Comparison of ENCODE assay signal across 26 cellular contexts in genomic region chr6:14047151-14047740, GRCh38.
"Had no signal": no experiment of that assay in that cellular context is flagged by ENCODE, and none has a peak within 500 bp of the region (broad histone marks: within the 10 kb centered on the region; RNA-seq: fewer than 3 reads in every experiment).

No MANE protein-coding gene starts in this region.

- H3K4me1 Mint-ChIP-seq: activated CD4-positive, alpha-beta memory T cell treated with anti-CD3 and anti-CD28 coated beads, Interleukin-2, amount 10 ng/mL, durations not matched to agents 7 days and 5 days; activated CD4-positive, alpha-beta T cell treated with anti-CD3 and anti-CD28 coated beads for 36 hours; activated CD8-positive, alpha-beta memory T cell treated with anti-CD3 and anti-CD28 coated beads, Interleukin-2, amount 10 ng/mL, durations not matched to agents 7 days and 5 days; activated naive CD4-positive, alpha-beta T cell treated with anti-CD3 and anti-CD28 coated beads, Interleukin-2, amount 10 ng/mL, durations not matched to agents 7 days and 5 days; activated naive CD4-positive, alpha-beta T cell treated with anti-CD3 and anti-CD28 coated beads, Interleukin-2, amount 50 U/mL, for 24 hours; activated naive CD8-positive, alpha-beta T cell treated with anti-CD3 and anti-CD28 coated beads, Interleukin-2, amount 10 ng/mL, durations not matched to agents 7 days and 5 days; activated naive CD8-positive, alpha-beta T cell treated with anti-CD3 and anti-CD28 coated beads, Interleukin-2, amount 50 U/mL, for 24 hours; brain; central memory CD8-positive, alpha-beta T cell; WTC11 had no signal

- H3K27me3 ChIP-seq: ascending aorta had no signal

- H3K9me3 Mint-ChIP-seq: activated CD4-positive, alpha-beta memory T cell treated with anti-CD3 and anti-CD28 coated beads, Interleukin-2, amount 10 ng/mL, durations not matched to agents 7 days and 5 days; activated CD4-positive, alpha-beta T cell treated with anti-CD3 and anti-CD28 coated beads, Interleukin-2, amount 10 ng/mL, durations not matched to agents 7 days and 5 days; activated naive CD4-positive, alpha-beta T cell treated with anti-CD3 and anti-CD28 coated beads, Interleukin-2, amount 10 ng/mL, durations not matched to agents 7 days and 5 days; activated naive CD4-positive, alpha-beta T cell treated with anti-CD3 and anti-CD28 coated beads, Interleukin-2, amount 50 U/mL, for 24 hours; activated naive CD8-positive, alpha-beta T cell treated with anti-CD3 and anti-CD28 coated beads, Interleukin-2, amount 10 ng/mL, durations not matched to agents 7 days and 5 days; activated naive CD8-positive, alpha-beta T cell treated with anti-CD3 and anti-CD28 coated beads, Interleukin-2, amount 50 U/mL, for 24 hours; activated T-cell treated with anti-CD3 and anti-CD28 coated beads, Interleukin-2, amount 50 U/mL, for 24 hours; activated T-helper 2 cell treated with anti-CD3 and anti-CD28 coated beads, Interferon-gamma antibody, Interleukin-2, Interleukin-4, amounts not matched to agents 10 μg/mL and 5 μg/mL and 100 μg/mL, durations not matched to agents 14 hours and 24 hours and 36 hours; central memory CD8-positive, alpha-beta T cell; T-helper 1 cell treated with Interleukin-12 subunit alpha and Interleukin-12 subunit beta and Interleukin-4 antibody, amounts not matched to agents 30 μg/mL and 1 μg/mL, for 36 hours; T-helper 2 cell treated with Interferon-gamma antibody and Interleukin-4, amounts not matched to agents 5 μg/mL and 100 μg/mL, for 36 hours; WTC11 had no signal

- H3K27ac Mint-ChIP-seq: activated CD4-positive, alpha-beta memory T cell treated with anti-CD3 and anti-CD28 coated beads, Interleukin-2, amount 10 ng/mL, durations not matched to agents 7 days and 5 days; activated CD4-positive, alpha-beta T cell treated with anti-CD3 and anti-CD28 coated beads for 36 hours; activated CD4-positive, alpha-beta T cell treated with anti-CD3 and anti-CD28 coated beads, Interleukin-2, amount 10 ng/mL, durations not matched to agents 7 days and 5 days; activated CD8-positive, alpha-beta memory T cell treated with anti-CD3 and anti-CD28 coated beads, Interleukin-2, amount 10 ng/mL, durations not matched to agents 7 days and 5 days; activated CD8-positive, alpha-beta T cell treated with anti-CD3 and anti-CD28 coated beads, Interleukin-2, amount 10 ng/mL, durations not matched to agents 7 days and 5 days; activated naive CD4-positive, alpha-beta T cell treated with anti-CD3 and anti-CD28 coated beads, Interleukin-2, amount 10 ng/mL, durations not matched to agents 7 days and 5 days; activated naive CD4-positive, alpha-beta T cell treated with anti-CD3 and anti-CD28 coated beads, Interleukin-2, amount 50 U/mL, for 24 hours; activated naive CD8-positive, alpha-beta T cell; activated naive CD8-positive, alpha-beta T cell treated with anti-CD3 and anti-CD28 coated beads, Interleukin-2, amount 10 ng/mL, durations not matched to agents 7 days and 5 days; activated naive CD8-positive, alpha-beta T cell treated with anti-CD3 and anti-CD28 coated beads, Interleukin-2, amount 50 U/mL, for 24 hours; activated T-cell treated with anti-CD3 and anti-CD28 coated beads, Interleukin-2, amount 50 U/mL, for 24 hours; activated T-helper 2 cell treated with anti-CD3 and anti-CD28 coated beads, Interferon-gamma antibody, Interleukin-2, Interleukin-4, amounts not matched to agents 10 μg/mL and 5 μg/mL and 100 μg/mL, durations not matched to agents 14 hours and 24 hours and 36 hours; brain; T-helper 1 cell treated with Interleukin-12 subunit alpha and Interleukin-12 subunit beta and Interleukin-4 antibody, amounts not matched to agents 30 μg/mL and 1 μg/mL, for 36 hours; T-helper 2 cell treated with Interferon-gamma antibody and Interleukin-4, amounts not matched to agents 5 μg/mL and 100 μg/mL, for 36 hours; WTC11 had no signal

- H3K4me1 ChIP-seq: ascending aorta had no signal

- H3K36me3 Mint-ChIP-seq: activated CD8-positive, alpha-beta memory T cell treated with anti-CD3 and anti-CD28 coated beads, Interleukin-2, amount 10 ng/mL, durations not matched to agents 7 days and 5 days; activated naive CD4-positive, alpha-beta T cell treated with anti-CD3 and anti-CD28 coated beads, Interleukin-2, amount 10 ng/mL, durations not matched to agents 7 days and 5 days; activated naive CD4-positive, alpha-beta T cell treated with anti-CD3 and anti-CD28 coated beads, Interleukin-2, amount 50 U/mL, for 24 hours; activated naive CD8-positive, alpha-beta T cell; activated naive CD8-positive, alpha-beta T cell treated with anti-CD3 and anti-CD28 coated beads, Interleukin-2, amount 10 ng/mL, durations not matched to agents 7 days and 5 days; brain; WTC11 had no signal

- H3K4me3 Mint-ChIP-seq: activated CD4-positive, alpha-beta memory T cell treated with anti-CD3 and anti-CD28 coated beads, Interleukin-2, amount 10 ng/mL, durations not matched to agents 7 days and 5 days; activated CD4-positive, alpha-beta T cell treated with anti-CD3 and anti-CD28 coated beads for 36 hours; activated CD4-positive, alpha-beta T cell treated with anti-CD3 and anti-CD28 coated beads, Interleukin-2, amount 10 ng/mL, durations not matched to agents 7 days and 5 days; activated CD8-positive, alpha-beta memory T cell treated with anti-CD3 and anti-CD28 coated beads, Interleukin-2, amount 10 ng/mL, durations not matched to agents 7 days and 5 days; activated CD8-positive, alpha-beta T cell treated with anti-CD3 and anti-CD28 coated beads, Interleukin-2, amount 10 ng/mL, durations not matched to agents 7 days and 5 days; activated naive CD4-positive, alpha-beta T cell treated with anti-CD3 and anti-CD28 coated beads, Interleukin-2, amount 10 ng/mL, durations not matched to agents 7 days and 5 days; activated naive CD4-positive, alpha-beta T cell treated with anti-CD3 and anti-CD28 coated beads, Interleukin-2, amount 50 U/mL, for 24 hours; activated naive CD8-positive, alpha-beta T cell; activated naive CD8-positive, alpha-beta T cell treated with anti-CD3 and anti-CD28 coated beads, Interleukin-2, amount 10 ng/mL, durations not matched to agents 7 days and 5 days; activated naive CD8-positive, alpha-beta T cell treated with anti-CD3 and anti-CD28 coated beads, Interleukin-2, amount 50 U/mL, for 24 hours; activated T-cell treated with anti-CD3 and anti-CD28 coated beads, Interleukin-2, amount 50 U/mL, for 24 hours; brain; central memory CD8-positive, alpha-beta T cell; T-helper 1 cell treated with Interleukin-12 subunit alpha and Interleukin-12 subunit beta and Interleukin-4 antibody, amounts not matched to agents 30 μg/mL and 1 μg/mL, for 36 hours; T-helper 2 cell treated with Interferon-gamma antibody and Interleukin-4, amounts not matched to agents 5 μg/mL and 100 μg/mL, for 36 hours; WTC11 had no signal

- H3K36me3 ChIP-seq: ascending aorta, cardiac muscle cell, WERI-Rb-1 had no signal

- DNase-seq: activated CD4-positive, CD25-positive, alpha-beta regulatory T cell; activated CD8-positive, alpha-beta memory T cell treated with anti-CD3 and anti-CD28 coated beads, Interleukin-2, amount 50 U/mL, for 48 hours; activated effector memory CD4-positive, alpha-beta T cell treated with Interleukin-2 at 50 U/mL for 16 hours; activated gamma-delta T cell; activated naive CD8-positive, alpha-beta T cell treated with anti-CD3 and anti-CD28 coated beads, Interleukin-2, amount 10 ng/mL, durations not matched to agents 7 days and 5 days; cerebellar nuclear complex; T-helper 9 cell had no signal

- H3K4me3 ChIP-seq: ascending aorta, cardiac muscle cell had no signal

- H3K27ac ChIP-seq: ascending aorta, cardiac muscle cell, WERI-Rb-1 had no signal

- H3K9me3 ChIP-seq: ascending aorta had no signal
